ENCODE assay signal across 9 cellular contexts in the genomic region with DNA sequence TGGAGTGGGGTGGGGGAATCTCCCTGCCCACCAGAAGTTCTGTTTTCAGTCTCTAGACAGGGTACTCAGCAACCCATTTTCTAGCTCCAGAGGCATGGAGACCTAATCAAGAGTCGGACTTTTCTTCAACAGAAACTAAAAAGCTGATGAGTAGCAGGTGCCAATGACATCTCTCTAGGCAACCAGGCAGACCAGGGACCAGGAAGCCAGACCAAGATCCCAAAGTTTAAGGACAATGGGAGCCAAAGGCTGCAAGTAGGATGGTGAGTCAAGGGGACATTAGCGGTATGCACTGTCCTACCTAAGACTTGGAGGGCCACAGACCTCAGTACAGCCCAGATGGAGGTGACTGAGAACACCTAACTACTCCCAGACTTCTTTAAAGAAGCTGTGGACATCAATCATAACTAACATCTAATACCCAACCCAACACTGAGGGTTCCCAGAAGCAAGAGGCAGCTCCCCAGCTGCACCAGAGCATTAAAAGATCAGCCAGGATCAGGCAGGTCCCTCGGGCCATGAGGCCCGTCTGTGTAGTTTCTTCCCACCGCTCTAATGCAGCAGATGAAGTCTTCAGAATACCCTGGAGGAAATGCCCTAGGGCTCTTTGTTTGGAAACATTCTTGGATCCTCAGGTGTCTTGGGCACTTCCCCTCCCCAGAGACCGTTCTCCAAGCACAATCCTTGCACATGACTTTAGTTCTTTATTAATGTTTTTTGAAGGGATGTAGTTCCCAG. TPM values are rescaled to one million over a fixed set of nuclear protein-coding genes. Genes with fewer than 3 reads are reported as not detected.
DNase-seq lines count a peak whose midpoint lies in the region; ATAC-seq and TF ChIP-seq lines count a peak whose summit lies in the region.
"Had no signal": no experiment of that assay in that cellular context is flagged by ENCODE, and none has a peak within 500 bp of the region (broad histone marks: within the 10 kb centered on the region; RNA-seq: fewer than 3 reads in every experiment).

No MANE protein-coding gene starts in this region.

- no peak for TF ChIP-seq RAD21 in SK-N-SH (IDR thresholded peaks at IDR 0.05; ENCODE audit: low read length)

- peak overlapping the region; percentile 93 for H3K9ac ChIP-seq in SK-N-SH

- no peaks in the 10 kb centered on the region for H4K20me1 ChIP-seq in SK-N-SH (ENCODE audit: insufficient read depth)

- 28% methylated on average over 5 of the region's 6 CpGs for WGBS in SK-N-SH (ENCODE audit: low lambda C conversion rate)

- CTCF ChIA-PET in SK-N-SH (lab: Yijun Ruan, JAX) = interaction anchor here (0.7 to 2.3 kb wide), 4 partner anchors 33 to 730 kb away, joined by 3 to 5 read pairs (median 4); a partner anchor contains a TSS

- ATAC-seq in gastrocnemius medialis (no peak), GM19397 (IDR thresholded peaks at IDR 0.05; ENCODE audit: unreplicated experiment) (no peak)

- no peaks in the 10 kb centered on the region for H3K9me2 ChIP-seq in SK-N-SH

- H3K79me2 ChIP-seq in SK-N-SH (ENCODE audit: insufficient read depth) = peaks cover 29% of the 10 kb centered on the region

- intact Hi-C loops in gastrocnemius medialis (cut with DNase I; ENCODE audit: low total_unique reads) = loop anchor here (5.0 kb wide), 1 partner anchor 73 kb away; a partner anchor contains a TSS

- peaks cover 3 to 16% of the 10 kb centered on the region in 2 experiments; a peak in 3 of 4 replicates for H3K4me1 ChIP-seq in SK-N-SH (ENCODE audit: control insufficient read depth in 1 of 2, insufficient read depth in 2 of 2, low read depth in 1 of 2, low read length in 1 of 2)
- peaks cover 18 to 28% of the 10 kb centered on the region in 2 donors for H3K4me1 ChIP-seq in gastrocnemius medialis

- H3F3A ChIP-seq in SK-N-SH (replicated peaks; ENCODE audit: insufficient read depth) = no peaks in the 10 kb centered on the region

- TF ChIP-seq CTCF in GM12865 (IDR thresholded peaks at IDR 0.05; ENCODE audit: insufficient read depth, low read depth, low read length, missing control alignments) = no peak
- no peak for TF ChIP-seq CTCF in SK-N-SH (IDR thresholded peaks at IDR 0.05)
- no peak for TF ChIP-seq CTCF in fibroblast of pulmonary artery (IDR thresholded peaks at IDR 0.05; ENCODE audit: low read length, missing control alignments)
- no peak for TF ChIP-seq CTCF in gastrocnemius medialis (IDR thresholded peaks at IDR 0.05 in 4 of 5, conservative IDR thresholded peaks at IDR 0.05 in 1 of 5)

- H3K4me2 ChIP-seq in SK-N-SH = peak overlapping the region; percentile 96

- peaks cover 14 to 25% of the 10 kb centered on the region in 2 experiments for H3K36me3 ChIP-seq in SK-N-SH (replicated peaks in 1 of 2; ENCODE audit: control insufficient read depth in 1 of 2, insufficient read depth in 2 of 2, low read length in 1 of 2)
- peaks cover 0 to 9% of the 10 kb centered on the region in 2 donors for H3K36me3 ChIP-seq in gastrocnemius medialis

- no peak for TF ChIP-seq EP300 in SK-N-SH (IDR thresholded peaks at IDR 0.05; ENCODE audit: borderline replicate concordance in 1 of 2, low read depth in 1 of 2, low read length in 1 of 2)

- H3K9me3 ChIP-seq in SK-N-SH (no peaks in the 10 kb centered on the region), gastrocnemius medialis (no peaks in the 10 kb centered on the region)

- in situ Hi-C loops in gastrocnemius medialis (cut with MboI; ENCODE audit: low sequenced_read_pairs in 4 of 4) = loop anchor here (10.0 kb wide), 2 partner anchors 280 to 290 kb away; no protein-coding TSS in a partner anchor

- H2AFZ ChIP-seq in SK-N-SH (ENCODE audit: low read depth) = no peak overlapping the region

- H3K27ac ChIP-seq in SK-N-SH (ENCODE audit: low read depth in 2 of 2, low read length in 1 of 2) = peak overlapping the region; percentile 47 to 80; a peak in 3 of 4 replicates
- peak overlapping the region; percentile 80 to 92 (median 86) for H3K27ac ChIP-seq in gastrocnemius medialis

- POLR2A ChIA-PET in SK-N-SH (lab: Yijun Ruan, JAX) = interaction anchor here (0.6 to 1.7 kb wide), 6 partner anchors 12 to 175 kb away, joined by 3 to 4 read pairs (median 3); a partner anchor contains a TSS

- TF ChIP-seq POLR2A in gastrocnemius medialis (IDR thresholded peaks at IDR 0.05) = no peak

- H3K4me3 ChIP-seq in GM12865 (ENCODE audit: low read depth, low read length) (peak overlapping the region; percentile 93), SK-N-SH (ENCODE audit: low read depth in 2 of 2, low read length in 1 of 2) (peak overlapping the region; percentile 93 to 95), fibroblast of pulmonary artery (replicated peaks; ENCODE audit: low read depth, low read length) (peak overlapping the region; percentile 86), gastrocnemius medialis (peak overlapping the region; percentile 64 to 88 (median 81))

- DNase-seq in GM12865 (ENCODE audit: low read depth) (no peak), SK-N-SH (peak; percentile 45), fibroblast of pulmonary artery (ENCODE audit: low read depth) (no peak), gastrocnemius medialis (no peak), kidney glomerular epithelial cell (lab: John Stamatoyannopoulos, UW) (no peak), islet precursor cell (no peak)
- no peak for DNase-seq in activated CD4-positive, CD25-positive, alpha-beta regulatory T cell (lab: John Stamatoyannopoulos, UW)
- DNase-seq: NCI-H446 treated with DMSO at 0.1 percent for 48 hours had no signal

- H3K27me3 ChIP-seq in SK-N-SH (ENCODE audit: insufficient read depth) = no peaks in the 10 kb centered on the region
- no peaks in the 10 kb centered on the region for H3K27me3 ChIP-seq in gastrocnemius medialis

TF ChIP-seq in SK-N-SH, 30 proteins besides CTCF, POLR2A, EP300 and RAD21:
- no peak for TF ChIP-seq JUND (IDR thresholded peaks at IDR 0.05)
- TF ChIP-seq, protein P1, sequence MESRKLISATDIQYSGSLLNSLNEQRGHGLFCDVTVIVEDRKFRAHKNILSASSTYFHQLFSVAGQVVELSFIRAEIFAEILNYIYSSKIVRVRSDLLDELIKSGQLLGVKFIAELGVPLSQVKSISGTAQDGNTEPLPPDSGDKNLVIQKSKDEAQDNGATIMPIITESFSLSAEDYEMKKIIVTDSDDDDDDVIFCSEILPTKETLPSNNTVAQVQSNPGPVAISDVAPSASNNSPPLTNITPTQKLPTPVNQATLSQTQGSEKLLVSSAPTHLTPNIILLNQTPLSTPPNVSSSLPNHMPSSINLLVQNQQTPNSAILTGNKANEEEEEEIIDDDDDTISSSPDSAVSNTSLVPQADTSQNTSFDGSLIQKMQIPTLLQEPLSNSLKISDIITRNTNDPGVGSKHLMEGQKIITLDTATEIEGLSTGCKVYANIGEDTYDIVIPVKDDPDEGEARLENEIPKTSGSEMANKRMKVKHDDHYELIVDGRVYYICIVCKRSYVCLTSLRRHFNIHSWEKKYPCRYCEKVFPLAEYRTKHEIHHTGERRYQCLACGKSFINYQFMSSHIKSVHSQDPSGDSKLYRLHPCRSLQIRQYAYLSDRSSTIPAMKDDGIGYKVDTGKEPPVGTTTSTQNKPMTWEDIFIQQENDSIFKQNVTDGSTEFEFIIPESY (IDR thresholded peaks at IDR 0.05; ENCODE audit: borderline replicate concordance, low read depth) = no peak
- TF ChIP-seq, protein P2, sequence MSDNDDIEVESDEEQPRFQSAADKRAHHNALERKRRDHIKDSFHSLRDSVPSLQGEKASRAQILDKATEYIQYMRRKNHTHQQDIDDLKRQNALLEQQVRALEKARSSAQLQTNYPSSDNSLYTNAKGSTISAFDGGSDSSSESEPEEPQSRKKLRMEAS (IDR thresholded peaks at IDR 0.05; ENCODE audit: low read depth) = no peak

RNA-seq across cellular contexts. Expression of a gene that starts 1.0 kb away (rescaled TPM):
- 40.9 and 43.6 TPM in 2 replicates for polyA plus RNA-seq in SK-N-SH (2012; rRNA removed)
- 20.6 and 31.9 TPM in 2 replicates for polyA plus RNA-seq in SK-N-SH (2012; cell fraction: cytosol; rRNA removed)
- polyA plus RNA-seq in SK-N-SH (2012; cell fraction: nucleus; rRNA removed) = 27.3 and 29.4 TPM in 2 replicates
- 10 to 100 TPM; 20.0 to 31.0 (median 22.0) TPM for total RNA-seq in gastrocnemius medialis

RNA-seq across cellular contexts. Expression of a gene that starts 6.2 kb away (rescaled TPM):
- polyA plus RNA-seq in SK-N-SH (2012; rRNA removed) = 35.3 and 40.6 TPM in 2 replicates
- polyA plus RNA-seq in SK-N-SH (2012; cell fraction: cytosol; rRNA removed) = 20.2 and 29.3 TPM in 2 replicates
- 71.7 and 82.7 TPM in 2 replicates for polyA plus RNA-seq in SK-N-SH (2012; cell fraction: nucleus; rRNA removed)
- 10 to 100 TPM; 15.8 to 35.8 (median 26.0) TPM for total RNA-seq in gastrocnemius medialis

RNA-seq across cellular contexts. Expression of a gene that starts 32.3 kb away (rescaled TPM):
- polyA plus RNA-seq in SK-N-SH (2012; rRNA removed) = 318 and 332 TPM in 2 replicates
- polyA plus RNA-seq in SK-N-SH (2012; cell fraction: cytosol; rRNA removed) = 79.7 and 90.1 TPM in 2 replicates
- 1,763 and 2,430 TPM in 2 replicates for polyA plus RNA-seq in SK-N-SH (2012; cell fraction: nucleus; rRNA removed)
- 100 to 1,000 TPM; 154 to 355 (median 243) TPM for total RNA-seq in gastrocnemius medialis

RNA-seq across cellular contexts. Expression of a gene that starts 44.5 kb away (rescaled TPM):
- polyA plus RNA-seq in SK-N-SH (2012; rRNA removed) = 75.6 and 80.5 TPM in 2 replicates
- polyA plus RNA-seq in SK-N-SH (2012; cell fraction: cytosol; rRNA removed) = 31.2 and 48.4 TPM in 2 replicates
- polyA plus RNA-seq in SK-N-SH (2012; cell fraction: nucleus; rRNA removed) = 181 and 182 TPM in 2 replicates
- total RNA-seq in gastrocnemius medialis = 100 to 1,000 TPM; 100 to 188 (median 128) TPM
